In the genomic region with DNA sequence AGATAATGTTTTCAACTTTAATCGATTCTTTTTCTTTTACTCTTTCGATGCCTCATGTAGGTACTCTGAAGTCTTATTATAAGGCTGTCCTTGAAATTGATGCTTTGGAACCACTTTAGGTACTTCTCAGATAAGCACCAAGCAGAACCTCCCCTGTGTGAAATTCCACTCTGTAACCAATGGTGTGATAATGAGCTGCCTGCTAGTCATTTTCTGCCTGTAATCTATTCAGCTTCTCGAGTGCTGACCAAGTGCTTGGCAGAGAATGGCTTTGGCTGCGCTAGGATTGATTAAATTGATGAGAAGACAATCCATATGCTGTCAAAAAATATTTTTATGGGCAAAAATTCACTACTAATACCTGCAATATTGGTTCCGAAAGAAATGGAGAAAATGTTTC, we compare ENCODE assay signal across 16 cellular contexts. TPM values are rescaled to one million over a fixed set of nuclear protein-coding genes. Genes with fewer than 3 reads are reported as not detected.
DNase-seq lines count a peak whose midpoint lies in the region; ATAC-seq, FAIRE-seq and TF ChIP-seq lines count a peak whose summit lies in the region.
"Had no signal": no experiment of that assay in that cellular context is flagged by ENCODE, and none has a peak within 500 bp of the region (broad histone marks: within the 10 kb centered on the region; RNA-seq: fewer than 3 reads in every experiment).

No MANE protein-coding gene starts in this region.

- BruUV-seq in OCI-LY7 (replicated peaks; lab: Mats Ljungman, UMichigan), result no TSS peak

- H3K4me1 ChIP-seq in astrocyte (ENCODE audit: insufficient read depth, low read length), result no peaks in the 10 kb centered on the region
- H3K4me1 ChIP-seq in left lung, result peaks cover 0 to 8% of the 10 kb centered on the region in 2 donors
- H3K4me1 ChIP-seq in OCI-LY7 (ENCODE audit: insufficient read depth, low read length, poor library complexity, severe bottlenecking), result no peaks in the 10 kb centered on the region

- no peaks in the 10 kb centered on the region for H3K4me1 Mint-ChIP-seq in astrocyte (ENCODE audit: low read depth, unreplicated experiment)

- ATAC-seq in HG03442 (IDR thresholded peaks at IDR 0.05; ENCODE audit: unreplicated experiment) (no peak), left lung (no peak), GM21825 (IDR thresholded peaks at IDR 0.05; ENCODE audit: unreplicated experiment) (no peak)
- ATAC-seq: left lobe of liver had no signal

- peak overlapping the region; percentile 70 for H3K4me2 ChIP-seq in astrocyte (ENCODE audit: low read length)
- H3K4me2 ChIP-seq in OCI-LY7 (ENCODE audit: low read length), result no peak overlapping the region

- H3K9me3 ChIP-seq in astrocyte (ENCODE audit: insufficient read depth, low read depth, low read length) (no peaks in the 10 kb centered on the region), left lung (no peaks in the 10 kb centered on the region), OCI-LY7 (ENCODE audit: low read length) (no peaks in the 10 kb centered on the region)

- CTCF ChIA-PET in OCI-LY7 (lab: Charles Lee; ENCODE audit: unreplicated experiment), result no interaction called here

- peak; percentile 91 for DNase-seq in DMS79 treated with DMSO at 0.1 percent for 48 hours (lab: John Stamatoyannopoulos, UW)
- DNase-seq in NCI-H187 (lab: John Stamatoyannopoulos, UW), result peak; percentile 64 to 82
- peak; percentile 12 for DNase-seq in astrocyte (ENCODE audit: low read depth)
- peak; percentile 52 for DNase-seq in medulla oblongata (ENCODE audit: extremely low spot score)
- no peak for DNase-seq in left lung
- no peak for DNase-seq in OCI-LY7 (ENCODE audit: low spot score)
- DNase-seq: activated gamma-delta T cell; Calu3; effector CD8-positive, alpha-beta T cell; HFFc6; NCI-H526; RPMI8226; T-helper 1 cell had no signal

- POLR2A ChIA-PET in OCI-LY7 (lab: Charles Lee), result no interaction called here

- no peak overlapping the region for H3K4me3 Mint-ChIP-seq in astrocyte (ENCODE audit: unreplicated experiment)
- H3K4me3 Mint-ChIP-seq: HFFc6 had no signal

- H4K20me1 ChIP-seq in astrocyte (ENCODE audit: insufficient read depth, low read length) (no peaks in the 10 kb centered on the region), OCI-LY7 (ENCODE audit: insufficient read depth, low read length) (no peaks in the 10 kb centered on the region)

- TF ChIP-seq CTCF in astrocyte (IDR thresholded peaks at IDR 0.05; ENCODE audit: insufficient read depth, low read depth, low read length) (no peak), left lung (IDR thresholded peaks at IDR 0.05) (no peak), OCI-LY7 (conservative IDR thresholded peaks at IDR 0.05; ENCODE audit: low read length) (no peak)

- no peak for FAIRE-seq in astrocyte (lab: Jason Lieb, UNC)

- H3K9me3 Mint-ChIP-seq in astrocyte (ENCODE audit: unreplicated experiment), result peaks cover 4% of the 10 kb centered on the region
- H3K9me3 Mint-ChIP-seq: HFFc6 had no signal

- intact Hi-C loops in left lung (cut with DNase I) (no loop called here), OCI-LY7 (cut with micrococcal nuclease; ENCODE audit: unreplicated experiment) (no loop called here)

- H3K9me2 ChIP-seq in OCI-LY7 (ENCODE audit: insufficient read depth, low read length), result no peaks in the 10 kb centered on the region

- no peaks in the 10 kb centered on the region for H3K27me3 Mint-ChIP-seq in astrocyte (ENCODE audit: low read depth, unreplicated experiment)

- H3K79me2 ChIP-seq in astrocyte (ENCODE audit: insufficient read depth, low read length) (no peaks in the 10 kb centered on the region), OCI-LY7 (ENCODE audit: insufficient read depth, low read depth, low read length) (no peaks in the 10 kb centered on the region)

- no peaks in the 10 kb centered on the region for H3K36me3 ChIP-seq in astrocyte (ENCODE audit: insufficient read depth, low read length)
- no peaks in the 10 kb centered on the region for H3K36me3 ChIP-seq in left lung
- no peaks in the 10 kb centered on the region for H3K36me3 ChIP-seq in OCI-LY7 (ENCODE audit: insufficient read depth, low read length)

- H3K27ac ChIP-seq in astrocyte (ENCODE audit: low read depth, low read length) (no peak overlapping the region), left lung (no peak overlapping the region), OCI-LY7 (ENCODE audit: low read depth, low read length, poor library complexity, severe bottlenecking) (no peak overlapping the region)

- peak overlapping the region; percentile 61 for H3K9ac ChIP-seq in astrocyte (ENCODE audit: low read length)

- H3K36me3 Mint-ChIP-seq in astrocyte (ENCODE audit: low read depth, unreplicated experiment), result no peaks in the 10 kb centered on the region

- H3K27me3 ChIP-seq in astrocyte (ENCODE audit: insufficient read depth, low read length) (no peaks in the 10 kb centered on the region), left lung (no peaks in the 10 kb centered on the region)

- H3K4me3 ChIP-seq in astrocyte (ENCODE audit: insufficient read depth, low read depth, low read length) (peak overlapping the region; percentile 29), left lung (no peak overlapping the region), OCI-LY7 (ENCODE audit: low read depth, low read length, poor library complexity, severe bottlenecking) (no peak overlapping the region)

- H2AFZ ChIP-seq in astrocyte (ENCODE audit: low read depth, low read length) (peak overlapping the region; percentile 14), OCI-LY7 (ENCODE audit: low read length) (no peak overlapping the region)

- no peak overlapping the region for H3K27ac Mint-ChIP-seq in astrocyte (ENCODE audit: unreplicated experiment)
- H3K27ac Mint-ChIP-seq: HFFc6 had no signal

RNA-seq across cellular contexts. Expression of gene PPP1R21, which starts 42.7 kb away (rescaled TPM):
- total RNA-seq in astrocyte, result 17.2 and 18.6 TPM in 2 replicates
- total RNA-seq in left lung, result 10 to 100 TPM; 26.2 to 26.4 TPM
- 12.7 and 13.6 TPM in 2 replicates for total RNA-seq in OCI-LY7 (2014; rRNA removed; shearing (Covaris generic))
- total RNA-seq in OCI-LY7 (2022), result 21.0 and 27.2 TPM in 2 replicates

Comparison
In these comparisons a context has a peak if more than half of its experiments do, and no peak if none do; other contexts are left out.
1. DNase-seq: peak in DMS79 treated with DMSO at 0.1 percent for 48 hours (single experiment), NCI-H187 (2 of 2), astrocyte (single experiment) and medulla oblongata (single experiment); none in left lung (0 of 2) and OCI-LY7 (single experiment).